Comparison of ENCODE assay signal across 10 cellular contexts in genomic region chr17:64230551-64231408, GRCh38. TPM values are rescaled to one million over a fixed set of nuclear protein-coding genes. Genes with fewer than 3 reads are reported as not detected.
DNase-seq lines count a peak whose midpoint lies in the region; ATAC-seq and TF ChIP-seq lines count a peak whose summit lies in the region.
"Had no signal": no experiment of that assay in that cellular context is flagged by ENCODE, and none has a peak within 500 bp of the region (broad histone marks: within the 10 kb centered on the region; RNA-seq: fewer than 3 reads in every experiment).

No MANE protein-coding gene starts in this region.

- H3K9me3 ChIP-seq in esophagus muscularis mucosa, result no peaks in the 10 kb centered on the region

- DNase-seq in A172 (ENCODE audit: low spot score) (peak; percentile 61), RPMI7951 (ENCODE audit: low read depth) (peak; percentile 92), esophagus muscularis mucosa (ENCODE audit: extremely low spot score) (no peak), myocyte (ENCODE audit: low read depth) (peak; percentile 40), SHP77 (lab: John Stamatoyannopoulos, UW) (no peak), mesenteric fat pad (ENCODE audit: low spot score) (no peak), nucleus accumbens (lab: John Stamatoyannopoulos, UW) (no peak)
- DNase-seq: Karpas-422 had no signal

- intact Hi-C loops in esophagus muscularis mucosa (cut with DNase I), result no loop called here

- H3K4me3 ChIP-seq in esophagus muscularis mucosa, result peak overlapping the region in 1 of 4 donors; percentile 22

- TF ChIP-seq CTCF in esophagus muscularis mucosa (IDR thresholded peaks at IDR 0.05), result peak in 1 of 3 experiments; percentile 3

- 60% methylated on average over 4 of the region's 4 CpGs for WGBS in esophagus muscularis mucosa

- ATAC-seq in GM19023 (IDR thresholded peaks at IDR 0.05; ENCODE audit: unreplicated experiment), result no peak
- ATAC-seq: Panc1 had no signal

- no peaks in the 10 kb centered on the region for H3K27me3 ChIP-seq in esophagus muscularis mucosa

- H3K36me3 ChIP-seq in esophagus muscularis mucosa, result no peaks in the 10 kb centered on the region

- no peak for TF ChIP-seq EP300 in esophagus muscularis mucosa (IDR thresholded peaks at IDR 0.05)

- TF ChIP-seq POLR2A in esophagus muscularis mucosa (IDR thresholded peaks at IDR 0.05; ENCODE audit: low read depth), result no peak

- H3K4me1 ChIP-seq in esophagus muscularis mucosa, result peaks cover 21 to 29% (median 25%) of the 10 kb centered on the region in 4 donors

- H3K27ac ChIP-seq in esophagus muscularis mucosa (replicated peaks in 1 of 4), result peak overlapping the region; percentile 66 to 79 (median 74)

RNA-seq across cellular contexts. Expression of gene TEX2, which starts 32.3 kb away (rescaled TPM):
- 31.6 and 31.9 TPM in 2 replicates for total RNA-seq in A172 (2014; rRNA removed; shearing (Covaris generic))
- total RNA-seq in RPMI7951 (2014; rRNA removed; shearing (Covaris generic)), result 13.4 and 16.7 TPM in 2 replicates
- total RNA-seq in esophagus muscularis mucosa, result 10 to 100 TPM; 32.6 to 58.7 (median 46.1) TPM
- 77.4 and 90.2 TPM in 2 replicates for total RNA-seq in myocyte
- polyA plus RNA-seq in myocyte (2012), result 51.2 TPM
- total RNA-seq in mesenteric fat pad, result 77.0 TPM

Comparison
In these comparisons a context has a peak if more than half of its experiments do, and no peak if none do; other contexts are left out.
1. DNase-seq: peak in A172 (single experiment), RPMI7951 (single experiment) and myocyte (single experiment); none in esophagus muscularis mucosa (single experiment), SHP77 (0 of 2), mesenteric fat pad (single experiment) and nucleus accumbens (0 of 56).